8 cellular contexts compared by ENCODE assay signal in genomic region chr15:89101302-89102191, GRCh38. TPM values are rescaled to one million over a fixed set of nuclear protein-coding genes. Genes with fewer than 3 reads are reported as not detected.
DNase-seq lines count a peak whose midpoint lies in the region; ATAC-seq, FAIRE-seq and TF ChIP-seq lines count a peak whose summit lies in the region.

No MANE protein-coding gene starts in this region.

- in situ Hi-C loops in astrocyte of the spinal cord (cut with HindIII; ENCODE audit: low sequenced_read_pairs): no loop called here

- POLR2A ChIA-PET in T-cell (lab: Charles Lee): interaction anchor here in 1 of 2 donors (0.6 kb wide), 1 partner anchor 66 kb away, joined by 8 read pairs; no protein-coding TSS in a partner anchor

- H3K27ac Mint-ChIP-seq in glutamatergic neuron (ENCODE audit: unreplicated experiment): no peak overlapping the region
- H3K27ac Mint-ChIP-seq in T-cell: no peak overlapping the region

- H3K9me3 Mint-ChIP-seq in glutamatergic neuron (ENCODE audit: unreplicated experiment) (peaks cover 3% of the 10 kb centered on the region), T-cell (no peaks in the 10 kb centered on the region)

- H3K4me1 Mint-ChIP-seq in glutamatergic neuron (ENCODE audit: low read depth, unreplicated experiment): peaks cover 3% of the 10 kb centered on the region
- H3K4me1 Mint-ChIP-seq in T-cell: peaks cover 24 to 34% (median 28%) of the 10 kb centered on the region in 3 donors

- no peaks in the 10 kb centered on the region for H3K9me3 ChIP-seq in thoracic aorta

- CTCF ChIA-PET in T-cell (lab: Charles Lee): interaction anchor here in 1 of 2 donors (1.0 to 1.9 kb wide), 2 partner anchors 11 to 22 kb away, joined by 4 to 6 read pairs; no protein-coding TSS in a partner anchor

- no peak for FAIRE-seq in D721Med (lab: Jason Lieb, UNC)

- TF ChIP-seq CTCF in astrocyte of the spinal cord (IDR thresholded peaks at IDR 0.05; ENCODE audit: low read depth, low read length) (no peak), kidney epithelial cell (IDR thresholded peaks at IDR 0.05; ENCODE audit: insufficient read depth, low read length, poor library complexity, severe bottlenecking) (no peak), thoracic aorta (IDR thresholded peaks at IDR 0.05) (no peak), D721Med (IDR thresholded peaks at IDR 0.05; ENCODE audit: insufficient read depth, missing control alignments) (no peak), glutamatergic neuron (IDR thresholded peaks at IDR 0.05; ENCODE audit: partially characterized antibody, unreplicated experiment) (no peak)

- H3K27ac ChIP-seq in thoracic aorta: peak overlapping the region; percentile 93

- no peaks in the 10 kb centered on the region for H3K36me3 ChIP-seq in kidney epithelial cell (ENCODE audit: control insufficient read depth, insufficient read depth, low read length)
- H3K36me3 ChIP-seq in thoracic aorta: no peaks in the 10 kb centered on the region

- ATAC-seq in HG03175 (IDR thresholded peaks at IDR 0.05; ENCODE audit: unreplicated experiment) (peak; percentile 66), thoracic aorta (ENCODE audit: insufficient number of reproducible peaks, low FRiP score, low read depth) (peak; percentile 81), T-cell (replicated peaks in 1 of 4) (no peak)

- peaks cover 61 to 99% of the 10 kb centered on the region in 2 donors for H3K4me1 ChIP-seq in thoracic aorta (ENCODE audit: control insufficient read depth in 1 of 2, low read depth in 2 of 2)

- H3K36me3 Mint-ChIP-seq in glutamatergic neuron (ENCODE audit: unreplicated experiment) (peaks cover 5% of the 10 kb centered on the region), T-cell (peaks cover 47% of the 10 kb centered on the region)

- H3K27me3 ChIP-seq in kidney epithelial cell (ENCODE audit: control insufficient read depth, insufficient read depth, low read length): no peaks in the 10 kb centered on the region
- no peaks in the 10 kb centered on the region for H3K27me3 ChIP-seq in thoracic aorta (replicated peaks; ENCODE audit: insufficient read depth)

- DNase-seq in astrocyte of the spinal cord (ENCODE audit: low read depth, low spot score) (peak; percentile 98), kidney epithelial cell (ENCODE audit: low read depth) (peak; percentile 100), thoracic aorta (ENCODE audit: low spot score) (peak; percentile 68), NOMO-1 treated with dmso at 0.1 percent for 144 hours (lab: John Stamatoyannopoulos, UW; ENCODE audit: unreplicated experiment) (no peak), D721Med (ENCODE audit: insufficient read length, low spot score) (no peak), glutamatergic neuron (no peak), T-cell (no peak)

- H3K27me3 Mint-ChIP-seq in glutamatergic neuron (ENCODE audit: unreplicated experiment) (no peaks in the 10 kb centered on the region), T-cell (no peaks in the 10 kb centered on the region)

- H3K4me3 Mint-ChIP-seq in glutamatergic neuron (ENCODE audit: unreplicated experiment): no peak overlapping the region
- H3K4me3 Mint-ChIP-seq in T-cell: no peak overlapping the region

- H3K4me3 ChIP-seq in astrocyte of the spinal cord (ENCODE audit: low read depth, low read length) (no peak overlapping the region), kidney epithelial cell (ENCODE audit: low read depth, low read length) (no peak overlapping the region), thoracic aorta (peak overlapping the region; percentile 23)

RNA-seq across cellular contexts. Expression of gene ABHD2, which starts 13.3 kb away (rescaled TPM):
- total RNA-seq in kidney epithelial cell (39.7 and 62.7 TPM in 2 replicates), thoracic aorta (100 to 1,000 TPM; 177 to 283 TPM), glutamatergic neuron (ENCODE audit: unreplicated experiment) (101 TPM), T-cell (10 to 100 TPM; 52.5 to 70.8 (median 58.5) TPM)

Comparison
In these comparisons a context has a peak if more than half of its experiments do, and no peak if none do; other contexts are left out.
1. ATAC-seq: peak in HG03175 (single experiment) and thoracic aorta (single experiment); none in T-cell (0 of 4).
2. DNase-seq: peak in astrocyte of the spinal cord (single experiment), kidney epithelial cell (single experiment) and thoracic aorta (single experiment); none in NOMO-1 treated with dmso at 0.1 percent for 144 hours (single experiment), D721Med (single experiment), glutamatergic neuron (single experiment) and T-cell (0 of 34).